19 cellular contexts compared by ENCODE assay signal in genomic region chr17:15103785-15104184, GRCh38.
DNase-seq lines count a peak whose midpoint lies in the region; ATAC-seq and TF ChIP-seq lines count a peak whose summit lies in the region.
"Had no signal": no experiment of that assay in that cellular context is flagged by ENCODE, and none has a peak within 500 bp of the region (broad histone marks: within the 10 kb centered on the region; RNA-seq: fewer than 3 reads in every experiment).

No MANE protein-coding gene starts in this region.

- no peaks in the 10 kb centered on the region for H3K36me3 ChIP-seq in right atrium auricular region
- no peaks in the 10 kb centered on the region for H3K36me3 ChIP-seq in left ventricle myocardium inferior
- H3K36me3 ChIP-seq: BLaER1 had no signal

- intact Hi-C loops in Right ventricle myocardium inferior (cut with DNase I) (no loop called here), left ventricle myocardium inferior (cut with micrococcal nuclease) (no loop called here)

- no peaks in the 10 kb centered on the region for H3K4me1 ChIP-seq in right atrium auricular region
- peaks cover 17% of the 10 kb centered on the region for H3K4me1 ChIP-seq in left ventricle myocardium inferior
- H3K4me1 ChIP-seq: BLaER1 had no signal

- H3K27me3 ChIP-seq in right atrium auricular region: no peaks in the 10 kb centered on the region
- H3K27me3 ChIP-seq in left ventricle myocardium inferior (ENCODE audit: low read depth): no peaks in the 10 kb centered on the region
- H3K27me3 ChIP-seq: BLaER1 had no signal

- ATAC-seq in Right ventricle myocardium inferior (peak; percentile 59), HG03139 (IDR thresholded peaks at IDR 0.05; ENCODE audit: unreplicated experiment) (no peak)
- ATAC-seq: GM12878, HCT116 had no signal

- no peak overlapping the region for H3K4me3 ChIP-seq in right atrium auricular region
- H3K4me3 ChIP-seq in left ventricle myocardium inferior: no peak overlapping the region
- H3K4me3 ChIP-seq: BLaER1, GM12878, GM23248 had no signal

- H3K9me3 ChIP-seq in right atrium auricular region: no peaks in the 10 kb centered on the region
- no peaks in the 10 kb centered on the region for H3K9me3 ChIP-seq in left ventricle myocardium inferior (replicated peaks)
- H3K9me3 ChIP-seq: BLaER1 had no signal

- H3K27ac ChIP-seq in right atrium auricular region (no peak overlapping the region), left ventricle myocardium inferior (replicated peaks) (peak overlapping the region; percentile 48)
- H3K27ac ChIP-seq: 22Rv1, BLaER1, C4-2B, GM23248 had no signal

- DNase-seq in Right ventricle myocardium inferior (ENCODE audit: missing footprints) (no peak), right atrium auricular region (ENCODE audit: low spot score) (no peak), ecto neural progenitor cell (ENCODE audit: low spot score) (peak; percentile 16), left ventricle myocardium inferior (no peak), NCI-H524 treated with DMSO at 0.1 percent for 48 hours (lab: John Stamatoyannopoulos, UW) (no peak)
- DNase-seq: CD4-positive, CD25-positive, alpha-beta regulatory T cell; CD8-positive, alpha-beta memory T cell; DMS 273 treated with DMSO at 0.1 percent for 48 hours; DMS79; EL; GDM1; GM23248; H9 had no signal

- TF ChIP-seq CTCF in right atrium auricular region (IDR thresholded peaks at IDR 0.05) (no peak), left ventricle myocardium inferior (IDR thresholded peaks at IDR 0.05; ENCODE audit: borderline replicate concordance) (no peak)
